In the genomic region with DNA sequence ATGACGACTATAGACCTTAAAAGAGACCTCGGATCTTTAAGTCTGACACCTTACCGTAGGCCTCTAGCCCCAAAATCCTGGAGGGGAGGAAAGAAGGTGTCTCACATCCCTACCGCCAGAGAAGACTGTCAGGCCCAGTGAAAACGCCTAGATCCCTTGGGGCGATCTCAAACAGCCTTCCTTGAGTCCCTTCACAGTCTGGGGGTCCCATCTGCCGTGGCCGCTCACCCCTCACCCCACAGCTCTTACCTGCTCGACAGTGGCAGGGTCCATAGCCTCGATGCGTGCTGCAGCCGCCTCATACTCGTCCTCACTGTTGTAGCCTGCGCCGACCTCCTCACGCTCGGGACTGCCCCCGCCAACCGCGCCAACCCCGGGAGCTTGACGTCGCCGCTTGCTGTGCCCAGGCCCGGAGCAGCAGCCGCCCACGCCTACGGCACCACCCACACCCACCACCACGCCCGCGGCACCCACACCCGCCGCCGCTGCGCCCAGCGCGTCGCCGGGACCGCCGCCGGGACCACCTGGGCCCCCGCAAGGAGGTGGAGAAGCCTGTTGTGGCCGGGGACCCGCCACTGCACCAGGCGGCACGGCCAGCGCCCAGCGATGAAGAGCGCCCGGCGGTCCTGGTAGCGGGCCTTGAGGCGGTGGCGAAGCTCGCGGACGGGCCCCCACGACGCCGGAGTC, we compare ENCODE assay signal across 6 cellular contexts. TPM values are rescaled to one million over a fixed set of nuclear protein-coding genes. Genes with fewer than 3 reads are reported as not detected.
DNase-seq lines count a peak whose midpoint lies in the region; ATAC-seq and TF ChIP-seq lines count a peak whose summit lies in the region.

No MANE protein-coding gene starts in this region.

- H3K27me3 ChIP-seq in kidney epithelial cell (ENCODE audit: control insufficient read depth, insufficient read depth, low read length) (no peaks in the 10 kb centered on the region), upper lobe of right lung (no peaks in the 10 kb centered on the region)

- no peak for TF ChIP-seq CTCF in kidney epithelial cell (IDR thresholded peaks at IDR 0.05; ENCODE audit: insufficient read depth, low read length, poor library complexity, severe bottlenecking)
- TF ChIP-seq CTCF in upper lobe of right lung (IDR thresholded peaks at IDR 0.05), result no peak

- intact Hi-C loops in activated T-helper 1 cell treated with anti-CD3 and anti-CD28 coated beads, Interleukin-12 subunit alpha, Interleukin-12 subunit beta, Interleukin-2, Interleukin-4 antibody, amounts not matched to agents 30 ng/mL and 10 ng/mL and 1 ng/mL, durations not matched to agents 14 hours and 24 hours and 36 hours (cut with micrococcal nuclease), result loop anchor here (1.0 kb wide), 2 partner anchors 20 to 281 kb away; no protein-coding TSS in a partner anchor
- intact Hi-C loops in upper lobe of right lung (cut with DNase I), result no loop called here
- intact Hi-C loops in sciatic nerve (cut with DNase I), result no loop called here

- H3K36me3 ChIP-seq in kidney epithelial cell (ENCODE audit: control insufficient read depth, insufficient read depth, low read length), result no peaks in the 10 kb centered on the region
- no peaks in the 10 kb centered on the region for H3K36me3 ChIP-seq in upper lobe of right lung

- H3K9me3 Mint-ChIP-seq in activated T-helper 1 cell treated with anti-CD3 and anti-CD28 coated beads, Interleukin-12 subunit alpha, Interleukin-12 subunit beta, Interleukin-2, Interleukin-4 antibody, amounts not matched to agents 30 ng/mL and 10 ng/mL and 1 ng/mL, durations not matched to agents 14 hours and 24 hours and 36 hours, result no peaks in the 10 kb centered on the region

- peaks cover 45% of the 10 kb centered on the region for H3K4me1 Mint-ChIP-seq in activated T-helper 1 cell treated with anti-CD3 and anti-CD28 coated beads, Interleukin-12 subunit alpha, Interleukin-12 subunit beta, Interleukin-2, Interleukin-4 antibody, amounts not matched to agents 30 ng/mL and 10 ng/mL and 1 ng/mL, durations not matched to agents 14 hours and 24 hours and 36 hours (ENCODE audit: low read depth)

- H3K36me3 Mint-ChIP-seq in activated T-helper 1 cell treated with anti-CD3 and anti-CD28 coated beads, Interleukin-12 subunit alpha, Interleukin-12 subunit beta, Interleukin-2, Interleukin-4 antibody, amounts not matched to agents 30 ng/mL and 10 ng/mL and 1 ng/mL, durations not matched to agents 14 hours and 24 hours and 36 hours (ENCODE audit: low read depth), result peaks cover 20% of the 10 kb centered on the region

- H3K4me1 ChIP-seq in upper lobe of right lung, result peaks cover 14% of the 10 kb centered on the region

- no peaks in the 10 kb centered on the region for H3K9me3 ChIP-seq in upper lobe of right lung

- H3K27ac ChIP-seq in upper lobe of right lung, result peak overlapping the region; percentile 95

- peak overlapping the region; percentile 45 for H3K4me3 ChIP-seq in kidney epithelial cell (ENCODE audit: low read depth, low read length)
- H3K4me3 ChIP-seq in upper lobe of right lung, result peak overlapping the region; percentile 57

- no peaks in the 10 kb centered on the region for H3K27me3 Mint-ChIP-seq in activated T-helper 1 cell treated with anti-CD3 and anti-CD28 coated beads, Interleukin-12 subunit alpha, Interleukin-12 subunit beta, Interleukin-2, Interleukin-4 antibody, amounts not matched to agents 30 ng/mL and 10 ng/mL and 1 ng/mL, durations not matched to agents 14 hours and 24 hours and 36 hours (ENCODE audit: insufficient read depth)

- peak; percentile 35 for DNase-seq in activated T-helper 1 cell treated with anti-CD3 and anti-CD28 coated beads, Interleukin-12 subunit alpha, Interleukin-12 subunit beta, Interleukin-2, Interleukin-4 antibody, amounts not matched to agents 30 ng/mL and 10 ng/mL and 1 ng/mL, durations not matched to agents 14 hours and 24 hours and 36 hours (ENCODE audit: low spot score)
- DNase-seq in kidney epithelial cell (ENCODE audit: low read depth) (no peak), upper lobe of right lung (peak; percentile 71), sciatic nerve (ENCODE audit: low spot score) (no peak), NK-92 (lab: John Stamatoyannopoulos, UW; ENCODE audit: unreplicated experiment) (no peak)

- peak; percentile 4 for ATAC-seq in HG03097 (IDR thresholded peaks at IDR 0.05; ENCODE audit: low FRiP score, unreplicated experiment)
- no peak for ATAC-seq in upper lobe of right lung
- no peak for ATAC-seq in sciatic nerve

- peak overlapping the region; percentile 85 for H3K4me3 Mint-ChIP-seq in activated T-helper 1 cell treated with anti-CD3 and anti-CD28 coated beads, Interleukin-12 subunit alpha, Interleukin-12 subunit beta, Interleukin-2, Interleukin-4 antibody, amounts not matched to agents 30 ng/mL and 10 ng/mL and 1 ng/mL, durations not matched to agents 14 hours and 24 hours and 36 hours

- peak overlapping the region; percentile 80 for H3K27ac Mint-ChIP-seq in activated T-helper 1 cell treated with anti-CD3 and anti-CD28 coated beads, Interleukin-12 subunit alpha, Interleukin-12 subunit beta, Interleukin-2, Interleukin-4 antibody, amounts not matched to agents 30 ng/mL and 10 ng/mL and 1 ng/mL, durations not matched to agents 14 hours and 24 hours and 36 hours

RNA-seq across cellular contexts. Expression of gene OTUD5, which starts 0.5 kb away (rescaled TPM):
- total RNA-seq in activated T-helper 1 cell treated with anti-CD3 and anti-CD28 coated beads, Interleukin-12 subunit alpha, Interleukin-12 subunit beta, Interleukin-2, Interleukin-4 antibody, amounts not matched to agents 30 ng/mL and 10 ng/mL and 1 ng/mL, durations not matched to agents 14 hours and 24 hours and 36 hours, result 84.1 and 84.8 TPM in 2 replicates
- total RNA-seq in kidney epithelial cell (51.7 and 56.0 TPM in 2 replicates), upper lobe of right lung (42.6 TPM), sciatic nerve (50.5 TPM)

RNA-seq across cellular contexts. Expression of gene KCND1, which starts 14.8 kb away (rescaled TPM):
- total RNA-seq in activated T-helper 1 cell treated with anti-CD3 and anti-CD28 coated beads, Interleukin-12 subunit alpha, Interleukin-12 subunit beta, Interleukin-2, Interleukin-4 antibody, amounts not matched to agents 30 ng/mL and 10 ng/mL and 1 ng/mL, durations not matched to agents 14 hours and 24 hours and 36 hours, result 3.3 and 4.0 TPM in 2 replicates
- total RNA-seq in kidney epithelial cell (0.67 and 1.6 TPM in 2 replicates), upper lobe of right lung (1.2 TPM), sciatic nerve (2.5 TPM)

RNA-seq across cellular contexts. Expression of gene PIM2, which starts 38.0 kb away (rescaled TPM):
- total RNA-seq in activated T-helper 1 cell treated with anti-CD3 and anti-CD28 coated beads, Interleukin-12 subunit alpha, Interleukin-12 subunit beta, Interleukin-2, Interleukin-4 antibody, amounts not matched to agents 30 ng/mL and 10 ng/mL and 1 ng/mL, durations not matched to agents 14 hours and 24 hours and 36 hours, result 475 and 478 TPM in 2 replicates
- total RNA-seq in kidney epithelial cell (6.8 and 7.9 TPM in 2 replicates), upper lobe of right lung (14.4 TPM), sciatic nerve (10.8 TPM)

RNA-seq across cellular contexts. Expression of gene GRIPAP1, which starts 45.2 kb away (rescaled TPM):
- 85.8 and 89.2 TPM in 2 replicates for total RNA-seq in activated T-helper 1 cell treated with anti-CD3 and anti-CD28 coated beads, Interleukin-12 subunit alpha, Interleukin-12 subunit beta, Interleukin-2, Interleukin-4 antibody, amounts not matched to agents 30 ng/mL and 10 ng/mL and 1 ng/mL, durations not matched to agents 14 hours and 24 hours and 36 hours
- total RNA-seq in kidney epithelial cell, result 25.8 and 31.1 TPM in 2 replicates
- 52.8 TPM for total RNA-seq in upper lobe of right lung
- total RNA-seq in sciatic nerve, result 53.5 TPM

RNA-seq across cellular contexts. Expression of gene SLC35A2, which starts 45.4 kb away (rescaled TPM):
- 24.9 and 26.5 TPM in 2 replicates for total RNA-seq in activated T-helper 1 cell treated with anti-CD3 and anti-CD28 coated beads, Interleukin-12 subunit alpha, Interleukin-12 subunit beta, Interleukin-2, Interleukin-4 antibody, amounts not matched to agents 30 ng/mL and 10 ng/mL and 1 ng/mL, durations not matched to agents 14 hours and 24 hours and 36 hours
- total RNA-seq in kidney epithelial cell (34.3 and 40.9 TPM in 2 replicates), upper lobe of right lung (22.6 TPM), sciatic nerve (19.2 TPM)

Comparison
In these comparisons a context has a peak if more than half of its experiments do, and no peak if none do; other contexts are left out.
1. DNase-seq: peak in activated T-helper 1 cell treated with anti-CD3 and anti-CD28 coated beads, Interleukin-12 subunit alpha, Interleukin-12 subunit beta, Interleukin-2, Interleukin-4 antibody, amounts not matched to agents 30 ng/mL and 10 ng/mL and 1 ng/mL, durations not matched to agents 14 hours and 24 hours and 36 hours (single experiment) and upper lobe of right lung (single experiment); none in kidney epithelial cell (single experiment), sciatic nerve (single experiment) and NK-92 (single experiment).
2. RNA of gene PIM2, which starts 38.0 kb away (total RNA-seq): 475 to 478 TPM in activated T-helper 1 cell treated with anti-CD3 and anti-CD28 coated beads, Interleukin-12 subunit alpha, Interleukin-12 subunit beta, Interleukin-2, Interleukin-4 antibody, amounts not matched to agents 30 ng/mL and 10 ng/mL and 1 ng/mL, durations not matched to agents 14 hours and 24 hours and 36 hours; 14.4 TPM in upper lobe of right lung (single experiment), 10.8 TPM in sciatic nerve (single experiment) and 6.8 to 7.9 TPM in kidney epithelial cell; every median in the first group is over 10 times any median in the second.